10 cellular contexts compared by ENCODE assay signal in genomic region chr22:46050916-46051614, GRCh38.
DNase-seq lines count a peak whose midpoint lies in the region; ATAC-seq, FAIRE-seq and TF ChIP-seq lines count a peak whose summit lies in the region.
"Had no signal": no experiment of that assay in that cellular context is flagged by ENCODE, and none has a peak within 500 bp of the region (broad histone marks: within the 10 kb centered on the region; RNA-seq: fewer than 3 reads in every experiment).

No MANE protein-coding gene starts in this region.

- H2AFZ ChIP-seq in mesenchymal stem cell (ENCODE audit: low read depth, low read length), result no peak overlapping the region

- no peak overlapping the region for H3K4ac ChIP-seq in mesenchymal stem cell (ENCODE audit: low read depth in 1 of 2, low read length in 2 of 2)

- H4K8ac ChIP-seq in mesenchymal stem cell (ENCODE audit: low read length), result no peak overlapping the region

- H2BK15ac ChIP-seq in mesenchymal stem cell (ENCODE audit: low read depth, poor library complexity, severe bottlenecking), result no peak overlapping the region

- H3K18ac ChIP-seq in mesenchymal stem cell (ENCODE audit: low read depth in 1 of 2, low read length in 2 of 2), result no peak overlapping the region

- TF ChIP-seq EP300 in suprapubic skin (IDR thresholded peaks at IDR 0.05), result no peak

- H3K14ac ChIP-seq in mesenchymal stem cell (ENCODE audit: low read length in 2 of 2), result no peak overlapping the region

- DNase-seq in activated CD4-positive, CD25-positive, alpha-beta regulatory T cell treated with anti-CD3 and anti-CD28 coated beads, Interleukin-2, amount 50 U/mL, for 72 hours, result peak; percentile 28
- no peak for DNase-seq in activated CD4-positive, CD25-positive, alpha-beta regulatory T cell (lab: John Stamatoyannopoulos, UW)
- DNase-seq in chondrocyte (ENCODE audit: low spot score) (peak; percentile 69), mesenchymal stem cell (no peak), suprapubic skin (ENCODE audit: low spot score in 2 of 2) (peak; percentile 63 to 76), small intestine (no peak)
- no peak for DNase-seq in stimulated activated naive CD4-positive, alpha-beta T cell (lab: John Stamatoyannopoulos, UW)
- DNase-seq: NCI-H446 had no signal

- H3K9ac ChIP-seq in mesenchymal stem cell (ENCODE audit: low read length), result peak overlapping the region; percentile 95

- no peak for ATAC-seq in HG02852 (IDR thresholded peaks at IDR 0.05; ENCODE audit: unreplicated experiment)
- ATAC-seq: A549 had no signal

- H3K36me3 ChIP-seq in mesenchymal stem cell (ENCODE audit: control insufficient read depth in 1 of 2, insufficient read depth in 2 of 2, low read depth in 1 of 2, low read length in 2 of 2) (peaks cover 19 to 35% of the 10 kb centered on the region in 2 experiments), suprapubic skin (no peaks in the 10 kb centered on the region), small intestine (ENCODE audit: control insufficient read depth in 2 of 2, insufficient read depth in 2 of 2, low read length in 2 of 2) (no peaks in the 10 kb centered on the region)

- FAIRE-seq in small intestine (lab: Jason Lieb, UNC), result no peak
- FAIRE-seq: A549 had no signal

- no peaks in the 10 kb centered on the region for H3K27me3 Mint-ChIP-seq in chondrocyte (ENCODE audit: low read depth)

- H3K27ac Mint-ChIP-seq in chondrocyte (ENCODE audit: unreplicated experiment), result no peak overlapping the region

- peaks cover 15% of the 10 kb centered on the region for H3K4me1 Mint-ChIP-seq in chondrocyte (ENCODE audit: low read depth)

- H3K4me3 ChIP-seq in mesenchymal stem cell (ENCODE audit: insufficient read depth in 1 of 2, low read depth in 1 of 2, low read length in 2 of 2) (no peak overlapping the region), suprapubic skin (no peak overlapping the region), small intestine (ENCODE audit: low read depth in 1 of 2, low read length in 2 of 2) (no peak overlapping the region)
- H3K4me3 ChIP-seq: A549 had no signal

- no peak for TF ChIP-seq POLR2A in suprapubic skin (IDR thresholded peaks at IDR 0.05)

- no peak overlapping the region for H4K91ac ChIP-seq in mesenchymal stem cell (ENCODE audit: low read length)

- H3K4me1 ChIP-seq in mesenchymal stem cell (ENCODE audit: control insufficient read depth, insufficient read depth, low read depth, low read length) (peaks cover 36% of the 10 kb centered on the region), suprapubic skin (peaks cover 95% of the 10 kb centered on the region), small intestine (ENCODE audit: control insufficient read depth in 2 of 2, insufficient read depth in 1 of 2, low read depth in 1 of 2, low read length in 1 of 2) (peaks cover 5 to 9% of the 10 kb centered on the region in 2 donors)

- peaks cover 45% of the 10 kb centered on the region for H3K79me1 ChIP-seq in mesenchymal stem cell (replicated peaks; ENCODE audit: low read length, poor library complexity, severe bottlenecking)

- H2BK120ac ChIP-seq in mesenchymal stem cell (ENCODE audit: low read depth, low read length), result no peak overlapping the region

- TF ChIP-seq CTCF in chondrocyte (IDR thresholded peaks at IDR 0.05) (no peak), suprapubic skin (IDR thresholded peaks at IDR 0.05) (no peak)

- H2AK5ac ChIP-seq in mesenchymal stem cell (ENCODE audit: low read length, severe bottlenecking), result no peak overlapping the region

- H3K9me3 ChIP-seq in mesenchymal stem cell (ENCODE audit: control insufficient read depth, low read length), result no peaks in the 10 kb centered on the region
- H3K9me3 ChIP-seq in suprapubic skin, result no peaks in the 10 kb centered on the region
- H3K9me3 ChIP-seq in small intestine (ENCODE audit: control insufficient read depth, low read depth), result no peaks in the 10 kb centered on the region
- H3K9me3 ChIP-seq: A549 had no signal

- H2BK5ac ChIP-seq in mesenchymal stem cell (ENCODE audit: low read depth, low read length, poor library complexity, severe bottlenecking), result no peak overlapping the region

- H3K23ac ChIP-seq in mesenchymal stem cell (ENCODE audit: low read length in 2 of 2), result no peak overlapping the region

- H3K27me3 ChIP-seq in mesenchymal stem cell (ENCODE audit: control insufficient read depth in 1 of 2, insufficient read depth in 1 of 2, low read length in 2 of 2) (no peaks in the 10 kb centered on the region), suprapubic skin (no peaks in the 10 kb centered on the region), small intestine (ENCODE audit: control insufficient read depth in 2 of 2, insufficient read depth in 2 of 2, low read length in 2 of 2) (no peaks in the 10 kb centered on the region)

- no peak overlapping the region for H3K4me2 ChIP-seq in mesenchymal stem cell (ENCODE audit: low read length, poor library complexity, severe bottlenecking)
- H3K4me2 ChIP-seq: A549 had no signal

- no peaks in the 10 kb centered on the region for H3K9me3 Mint-ChIP-seq in chondrocyte (ENCODE audit: low read depth)

- H3K27ac ChIP-seq in mesenchymal stem cell (ENCODE audit: low read length, poor library complexity, severe bottlenecking) (no peak overlapping the region), suprapubic skin (peak overlapping the region; percentile 98), small intestine (ENCODE audit: low read depth in 1 of 2, low read length in 1 of 2) (peak overlapping the region in 1 of 2 donors; percentile 97)

- no peaks in the 10 kb centered on the region for H3K36me3 Mint-ChIP-seq in chondrocyte (ENCODE audit: low read depth)

- no peak overlapping the region for H3K4me3 Mint-ChIP-seq in chondrocyte (ENCODE audit: unreplicated experiment)

- no peak overlapping the region for H2BK12ac ChIP-seq in mesenchymal stem cell (ENCODE audit: low read length in 2 of 2)

- 93% methylated on average over 10 of the region's 11 CpGs for WGBS in mesenchymal stem cell
- 82% methylated on average over 9 of the region's 11 CpGs for WGBS in suprapubic skin
- 84 to 88% (median 84%) methylated on average over 11 of the region's 11 CpGs for WGBS in small intestine, 3 donors

Comparison
In these comparisons a context has a peak if more than half of its experiments do, and no peak if none do; other contexts are left out.
1. DNase-seq: peak in activated CD4-positive, CD25-positive, alpha-beta regulatory T cell treated with anti-CD3 and anti-CD28 coated beads, Interleukin-2, amount 50 U/mL, for 72 hours (single experiment), chondrocyte (single experiment) and suprapubic skin (2 of 2); none in activated CD4-positive, CD25-positive, alpha-beta regulatory T cell (0 of 4), mesenchymal stem cell (single experiment), small intestine (single experiment) and stimulated activated naive CD4-positive, alpha-beta T cell (0 of 6).